In genomic region chr16:81717662-81718189, GRCh38 we compare ENCODE assay signal across 13 cellular contexts.
A peak's percentile ranks its signal among the peaks of the same experiment; 100 is the strongest.
DNase-seq lines count a peak whose midpoint lies in the region; ATAC-seq, FAIRE-seq and TF ChIP-seq lines count a peak whose summit lies in the region.
"Had no signal": no experiment of that assay in that cellular context is flagged by ENCODE, and none has a peak within 500 bp of the region (broad histone marks: within the 10 kb centered on the region; RNA-seq: fewer than 3 reads in every experiment).

No MANE protein-coding gene starts in this region.

- H3K27ac ChIP-seq in Peyer's patch: peak overlapping the region in 3 of 4 donors; percentile 10 to 66 (median 21)
- H3K27ac ChIP-seq in GM12878 (ENCODE audit: control insufficient read depth, insufficient read depth): peak overlapping the region; percentile 55
- H3K27ac ChIP-seq: hepatocyte, PC-9 had no signal

- FAIRE-seq in GM12878 (lab: Jason Lieb, UNC): no peak

- no peaks in the 10 kb centered on the region for H4K20me1 ChIP-seq in GM12878 (ENCODE audit: control insufficient read depth, insufficient read depth)

- H3K36me3 Mint-ChIP-seq in stimulated activated effector memory CD8-positive, alpha-beta T cell treated with anti-CD3 and anti-CD28 coated beads, Interleukin-12 subunit alpha, Interleukin-12 subunit beta, amount 100 ng/mL, for 72 hours: peaks cover 11% of the 10 kb centered on the region

- peaks cover 2% of the 10 kb centered on the region for H3K9me3 Mint-ChIP-seq in stimulated activated effector memory CD8-positive, alpha-beta T cell treated with anti-CD3 and anti-CD28 coated beads, Interleukin-12 subunit alpha, Interleukin-12 subunit beta, amount 100 ng/mL, for 72 hours

- RAD21 ChIA-PET in GM12878 (lab: Charles Lee; ENCODE audit: unreplicated experiment): interaction anchor here (0.6 to 2.4 kb wide), 12 partner anchors 12 to 386 kb away, joined by 3 to 13 read pairs (median 4); no protein-coding TSS in a partner anchor

- peak overlapping the region; percentile 55 for H3K4me2 ChIP-seq in GM12878 (ENCODE audit: control insufficient read depth, insufficient read depth)
- H3K4me2 ChIP-seq: hepatocyte, PC-9 had no signal

- ATAC-seq in GM12878: peak; percentile 58
- peak; percentile 69 for ATAC-seq in stimulated activated effector memory CD8-positive, alpha-beta T cell treated with anti-CD3 and anti-CD28 coated beads, Interleukin-12 subunit alpha, Interleukin-12 subunit beta, amount 100 ng/mL, for 72 hours

- no peak for TF ChIP-seq RAD21 in GM12878 (IDR thresholded peaks at IDR 0.05; ENCODE audit: insufficient read depth, low read depth, low read length)

- H3K79me2 ChIP-seq in GM12878 (ENCODE audit: control insufficient read depth, insufficient read depth, low read length): no peaks in the 10 kb centered on the region
- H3K79me2 ChIP-seq: hepatocyte had no signal

- no peak for TF ChIP-seq POLR2A in Peyer's patch (IDR thresholded peaks at IDR 0.05)
- TF ChIP-seq POLR2A in GM12878 (IDR thresholded peaks at IDR 0.05; ENCODE audit: low read depth, low read length): no peak
- no peak for TF ChIP-seq POLR2A in lower leg skin (IDR thresholded peaks at IDR 0.05)

- H2AFZ ChIP-seq in GM12878 (ENCODE audit: control insufficient read depth, low read depth, low read length): peak overlapping the region; percentile 51
- H2AFZ ChIP-seq: hepatocyte, PC-9 had no signal

- no peaks in the 10 kb centered on the region for H3K36me3 ChIP-seq in Peyer's patch
- no peaks in the 10 kb centered on the region for H3K36me3 ChIP-seq in GM12878 (ENCODE audit: control insufficient read depth in 2 of 2, insufficient read depth in 2 of 2, low read length in 1 of 2)
- H3K36me3 ChIP-seq: MG63 had no signal

- BruUV-seq in GM12878 (replicated peaks; lab: Mats Ljungman, UMichigan): no TSS peak

- POLR2A ChIA-PET in GM12878 (lab: Charles Lee): interaction anchor here (0.7 kb wide), 3 partner anchors 91 to 336 kb away, joined by 3 to 5 read pairs (median 4); no protein-coding TSS in a partner anchor

- CTCF ChIA-PET in GM12878 (lab: Yijun Ruan, JAX): interaction anchor here (0.6 to 3.5 kb wide), 9 partner anchors 12 to 514 kb away, joined by 3 to 13 read pairs (median 3); no protein-coding TSS in a partner anchor

- peak overlapping the region; percentile 72 for H3K4me3 Mint-ChIP-seq in stimulated activated effector memory CD8-positive, alpha-beta T cell treated with anti-CD3 and anti-CD28 coated beads, Interleukin-12 subunit alpha, Interleukin-12 subunit beta, amount 100 ng/mL, for 72 hours

- in situ Hi-C loops in GM12878 (cut with MboI): no loop called here

- H3K4me3 ChIP-seq in Peyer's patch (no peak overlapping the region), GM12878 (no peak overlapping the region), lower leg skin (ENCODE audit: low read depth, poor library complexity, severe bottlenecking) (no peak overlapping the region), foreskin fibroblast (ENCODE audit: low read depth in 1 of 2, low read length in 2 of 2) (no peak overlapping the region)
- H3K4me3 ChIP-seq: hepatocyte, MG63, PC-9 had no signal

- H3K27me3 ChIP-seq in Peyer's patch: no peaks in the 10 kb centered on the region
- no peaks in the 10 kb centered on the region for H3K27me3 ChIP-seq in GM12878 (replicated peaks in 1 of 2; ENCODE audit: control insufficient read depth in 2 of 2, insufficient read depth in 2 of 2, low read length in 1 of 2)
- H3K27me3 ChIP-seq: hepatocyte, MG63 had no signal

- peak; percentile 69 to 85; a peak in 2 of 4 replicates for TF ChIP-seq EP300 in GM12878 (IDR thresholded peaks at IDR 0.05; ENCODE audit: borderline replicate concordance in 1 of 2, control insufficient read depth in 1 of 2, low read depth in 2 of 2, low read length in 2 of 2)

- SMC1A ChIA-PET in GM12878 (lab: Charles Lee; ENCODE audit: uncharacterized antibody, unreplicated experiment): interaction anchor here (0.8 to 2.9 kb wide), 10 partner anchors 12 to 513 kb away, joined by 3 to 11 read pairs (median 4); no protein-coding TSS in a partner anchor

- peaks cover 0 to 8% (median 2%) of the 10 kb centered on the region in 4 donors for H3K4me1 ChIP-seq in Peyer's patch
- peaks cover 34% of the 10 kb centered on the region for H3K4me1 ChIP-seq in GM12878 (ENCODE audit: control insufficient read depth, insufficient read depth, low read length)

- H3K9me3 ChIP-seq in Peyer's patch (no peaks in the 10 kb centered on the region), GM12878 (replicated peaks; ENCODE audit: control insufficient read depth, insufficient read depth, low read length) (peaks cover 9% of the 10 kb centered on the region; the same call in 2 of the 3 replicates)
- H3K9me3 ChIP-seq: MG63 had no signal

- WGBS in GM12878 (ENCODE audit: insufficient coverage, insufficient replicate concordance, low lambda C conversion rate, missing lambda C conversion rate): 20% methylated on average over 8 of the region's 8 CpGs
- WGBS in lower leg skin, 2 donors: 73 to 75% methylated on average over 8 of the region's 8 CpGs

- no peak for TF ChIP-seq CTCF in Peyer's patch (IDR thresholded peaks at IDR 0.05)
- no peak for TF ChIP-seq CTCF in GM12878 (IDR thresholded peaks at IDR 0.05 in 2 of 3, conservative IDR thresholded peaks at IDR 0.05 in 1 of 3; ENCODE audit: control insufficient read depth in 2 of 3, extremely low read depth in 1 of 3, insufficient read depth in 1 of 3, low read depth in 3 of 3, low read length in 3 of 3)
- no peak for TF ChIP-seq CTCF in lower leg skin (IDR thresholded peaks at IDR 0.05)
- no peak for TF ChIP-seq CTCF in foreskin fibroblast (IDR thresholded peaks at IDR 0.05; ENCODE audit: low read depth, low read length)

- H3K27ac Mint-ChIP-seq in stimulated activated effector memory CD8-positive, alpha-beta T cell treated with anti-CD3 and anti-CD28 coated beads, Interleukin-12 subunit alpha, Interleukin-12 subunit beta, amount 100 ng/mL, for 72 hours: peak overlapping the region; percentile 90

- H3K4me1 Mint-ChIP-seq in stimulated activated effector memory CD8-positive, alpha-beta T cell treated with anti-CD3 and anti-CD28 coated beads, Interleukin-12 subunit alpha, Interleukin-12 subunit beta, amount 100 ng/mL, for 72 hours: peaks cover 47% of the 10 kb centered on the region

- H3K9ac ChIP-seq in GM12878 (ENCODE audit: control insufficient read depth, insufficient read depth, low read length): no peak overlapping the region; the same call in 1 of the 2 replicates

- DNase-seq in activated effector memory CD4-positive, alpha-beta T cell treated with anti-CD3 and anti-CD28 coated beads, Interleukin-2, amount 50 U/mL, for 16 hours: peak; percentile 69
- DNase-seq in activated effector memory CD4-positive, alpha-beta T cell treated with Interleukin-2 at 50 U/mL for 16 hours: no peak
- no peak for DNase-seq in Peyer's patch
- peak; percentile 52 for DNase-seq in GM12878 (ENCODE audit: low read depth, low spot score)
- peak in 1 of 2 donors; percentile 69 for DNase-seq in stimulated activated effector memory CD8-positive, alpha-beta T cell treated with anti-CD3 and anti-CD28 coated beads, Interleukin-12 subunit alpha, Interleukin-12 subunit beta, amount 100 ng/mL, for 72 hours (ENCODE audit: low spot score in 2 of 2)
- DNase-seq in lower leg skin (ENCODE audit: low spot score in 2 of 2): no peak
- DNase-seq in NK-92 treated with Interleukin-12 subunit alpha and Interleukin-12 subunit beta, amount 100 ng/mL, for 24 hours (lab: John Stamatoyannopoulos, UW): no peak
- no peak for DNase-seq in foreskin fibroblast
- DNase-seq: erythroblast; MG63; PC-9; stimulated activated CD8-positive, alpha-beta memory T cell treated with anti-CD3 and anti-CD28 coated beads, Interleukin-4, amount 100 ng/mL, for 48 hours had no signal

- intact Hi-C loops in GM12878 (cut with micrococcal nuclease; ENCODE audit: unreplicated experiment): loop anchor here (5.0 kb wide), 1 partner anchor 220 kb away; no protein-coding TSS in a partner anchor
- intact Hi-C loops in lower leg skin (cut with DNase I; ENCODE audit: low total_unique reads): no loop called here

TF ChIP-seq in GM12878, 131 proteins besides CTCF, POLR2A, EP300 and RAD21 (continues in another document):
- TF ChIP-seq IRF4 (IDR thresholded peaks at IDR 0.05; ENCODE audit: low read depth, low read length) (no peak), PAX8 (IDR thresholded peaks at IDR 0.05) (no peak), CHD2 (IDR thresholded peaks at IDR 0.05; ENCODE audit: borderline replicate concordance, low read depth, low read length) (peak; percentile 52; the same call in 1 of the 2 replicates), BHLHE40 (IDR thresholded peaks at IDR 0.05; ENCODE audit: borderline replicate concordance in 1 of 2, low read depth in 2 of 2, low read length in 1 of 2) (peak in 1 of 2 experiments; percentile 56; a peak in 1 of 4 replicates), NFIC (IDR thresholded peaks at IDR 0.05; ENCODE audit: low read depth, low read length) (no peak), SRF (IDR thresholded peaks at IDR 0.05; ENCODE audit: low read depth in 2 of 2, low read length in 2 of 2) (no peak), GATAD2B (conservative IDR thresholded peaks at IDR 0.05; ENCODE audit: low read depth) (0 out of 2 replicates have a peak, but pooled peaks have one; percentile 19), NBN (IDR thresholded peaks at IDR 0.05) (peak; percentile 58), BCL11A (IDR thresholded peaks at IDR 0.05; ENCODE audit: low read depth, low read length) (peak; percentile 91), MLLT1 (IDR thresholded peaks at IDR 0.05) (peak; percentile 98)

Comparison
In these comparisons a context has a peak if more than half of its experiments do, and no peak if none do; other contexts are left out.
1. DNase-seq: peak in activated effector memory CD4-positive, alpha-beta T cell treated with anti-CD3 and anti-CD28 coated beads, Interleukin-2, amount 50 U/mL, for 16 hours (single experiment) and GM12878 (single experiment); none in activated effector memory CD4-positive, alpha-beta T cell treated with Interleukin-2 at 50 U/mL for 16 hours (single experiment), Peyer's patch (0 of 3), lower leg skin (0 of 2), NK-92 treated with Interleukin-12 subunit alpha and Interleukin-12 subunit beta, amount 100 ng/mL, for 24 hours (single experiment) and foreskin fibroblast (0 of 2).